In genomic region chr19:19327672-19328071, GRCh38 we compare ENCODE assay signal across 26 cellular contexts. TPM values are rescaled to one million over a fixed set of nuclear protein-coding genes. Genes with fewer than 3 reads are reported as not detected.
A peak's percentile ranks its signal among the peaks of the same experiment; 100 is the strongest.
DNase-seq lines count a peak whose midpoint lies in the region; ATAC-seq and TF ChIP-seq lines count a peak whose summit lies in the region.
"Had no signal": no experiment of that assay in that cellular context is flagged by ENCODE, and none has a peak within 500 bp of the region (broad histone marks: within the 10 kb centered on the region; RNA-seq: fewer than 3 reads in every experiment).

No MANE protein-coding gene starts in this region.

- peaks cover 37% of the 10 kb centered on the region for H3K4me1 Mint-ChIP-seq in activated naive CD8-positive, alpha-beta T cell (ENCODE audit: low read depth)
- H3K4me1 Mint-ChIP-seq in activated naive CD8-positive, alpha-beta T cell treated with anti-CD3 and anti-CD28 coated beads, Interleukin-2, amount 50 U/mL, for 24 hours, result peaks cover 25% of the 10 kb centered on the region
- peaks cover 25% of the 10 kb centered on the region for H3K4me1 Mint-ChIP-seq in activated naive CD8-positive, alpha-beta T cell treated with anti-CD3 and anti-CD28 coated beads for 36 hours
- no peaks in the 10 kb centered on the region for H3K4me1 Mint-ChIP-seq in progenitor cell of endocrine pancreas (ENCODE audit: low read depth)

- H3K4me1 ChIP-seq in neutrophil (ENCODE audit: control insufficient read depth in 1 of 2, insufficient read depth in 1 of 2, low read depth in 1 of 2, low read length in 1 of 2) (peaks cover 58 to 67% of the 10 kb centered on the region in 2 experiments), right lobe of liver (peaks cover 0 to under 1% (median 0%) of the 10 kb centered on the region in 4 donors)
- H3K4me1 ChIP-seq: Caco-2, HAP-1, SJSA1 had no signal

- H3K4me3 ChIP-seq in neutrophil (ENCODE audit: low read depth in 1 of 2, low read length in 1 of 2), result peak overlapping the region in 1 of 2 experiments; percentile 56
- H3K4me3 ChIP-seq in right lobe of liver, result no peak overlapping the region
- H3K4me3 ChIP-seq: HAP-1, MG63, PC-9, SJSA1 had no signal

- H3K27ac ChIP-seq in neutrophil (peak overlapping the region; percentile 91), right lobe of liver (no peak overlapping the region)
- H3K27ac ChIP-seq: PC-9, SJSA1 had no signal

- TF ChIP-seq POLR2A in right lobe of liver (IDR thresholded peaks at IDR 0.05), result no peak

- TF ChIP-seq CTCF in neutrophil (IDR thresholded peaks at IDR 0.05), result no peak
- TF ChIP-seq CTCF in progenitor cell of endocrine pancreas (IDR thresholded peaks at IDR 0.05; ENCODE audit: unreplicated experiment), result no peak
- TF ChIP-seq CTCF in right lobe of liver (IDR thresholded peaks at IDR 0.05), result no peak

- no peak overlapping the region for H3K4me3 Mint-ChIP-seq in activated naive CD8-positive, alpha-beta T cell
- no peak overlapping the region for H3K4me3 Mint-ChIP-seq in activated naive CD8-positive, alpha-beta T cell treated with anti-CD3 and anti-CD28 coated beads, Interleukin-2, amount 50 U/mL, for 24 hours
- no peak overlapping the region for H3K4me3 Mint-ChIP-seq in activated naive CD8-positive, alpha-beta T cell treated with anti-CD3 and anti-CD28 coated beads for 36 hours
- no peak overlapping the region for H3K4me3 Mint-ChIP-seq in progenitor cell of endocrine pancreas (ENCODE audit: low read depth)
- H3K4me3 Mint-ChIP-seq: CD4-positive, alpha-beta memory T cell; HFFc6 had no signal

- peaks cover 51% of the 10 kb centered on the region for H3K36me3 ChIP-seq in neutrophil
- H3K36me3 ChIP-seq in right lobe of liver, result peaks cover 0 to 48% (median 12%) of the 10 kb centered on the region in 4 donors

- H3K27me3 ChIP-seq in neutrophil (no peaks in the 10 kb centered on the region), right lobe of liver (no peaks in the 10 kb centered on the region)
- H3K27me3 ChIP-seq: MG63, SJSA1 had no signal

- intact Hi-C loops in right lobe of liver (cut with DNase I), result no loop called here

- peak overlapping the region; percentile 35 for H3K27ac Mint-ChIP-seq in activated naive CD8-positive, alpha-beta T cell
- H3K27ac Mint-ChIP-seq in activated naive CD8-positive, alpha-beta T cell treated with anti-CD3 and anti-CD28 coated beads, Interleukin-2, amount 50 U/mL, for 24 hours, result no peak overlapping the region
- peak overlapping the region; percentile 5 for H3K27ac Mint-ChIP-seq in activated naive CD8-positive, alpha-beta T cell treated with anti-CD3 and anti-CD28 coated beads for 36 hours
- H3K27ac Mint-ChIP-seq in progenitor cell of endocrine pancreas, result no peak overlapping the region
- H3K27ac Mint-ChIP-seq: HFFc6 had no signal

- 92% methylated on average over 6 of the region's 8 CpGs for WGBS in right lobe of liver (ENCODE audit: insufficient coverage, low coverage, low lambda C conversion rate, missing lambda C conversion rate)

- H3K36me3 Mint-ChIP-seq in activated naive CD8-positive, alpha-beta T cell, result no peaks in the 10 kb centered on the region
- H3K36me3 Mint-ChIP-seq in activated naive CD8-positive, alpha-beta T cell treated with anti-CD3 and anti-CD28 coated beads, Interleukin-2, amount 50 U/mL, for 24 hours (ENCODE audit: low read depth), result peaks cover 32% of the 10 kb centered on the region
- H3K36me3 Mint-ChIP-seq in activated naive CD8-positive, alpha-beta T cell treated with anti-CD3 and anti-CD28 coated beads for 36 hours, result peaks cover 18% of the 10 kb centered on the region
- H3K36me3 Mint-ChIP-seq in progenitor cell of endocrine pancreas (ENCODE audit: insufficient read depth), result peaks cover 25% of the 10 kb centered on the region

- DNase-seq in activated naive CD8-positive, alpha-beta T cell treated with anti-CD3 and anti-CD28 coated beads, Interleukin-2, amount 50 U/mL, for 24 hours, result no peak
- no peak for DNase-seq in activated naive CD8-positive, alpha-beta T cell treated with anti-CD3 and anti-CD28 coated beads for 36 hours
- DNase-seq in progenitor cell of endocrine pancreas (ENCODE audit: low spot score, unreplicated experiment) (no peak), right lobe of liver (no peak), mucosa of gallbladder (ENCODE audit: low spot score) (no peak)
- DNase-seq: Caco-2; CD4-positive, alpha-beta memory T cell; DMS79; EL; GDM1; GOT3; HFFc6; KBM-7; MG63; NCI-H2029; NCI-H446; NCI-H524 treated with DMSO at 0.1 percent for 48 hours; NCI-H774; PC-9; Right ventricle myocardium superior had no signal

- H3K27me3 Mint-ChIP-seq in activated naive CD8-positive, alpha-beta T cell, result no peaks in the 10 kb centered on the region
- no peaks in the 10 kb centered on the region for H3K27me3 Mint-ChIP-seq in activated naive CD8-positive, alpha-beta T cell treated with anti-CD3 and anti-CD28 coated beads, Interleukin-2, amount 50 U/mL, for 24 hours
- no peaks in the 10 kb centered on the region for H3K27me3 Mint-ChIP-seq in activated naive CD8-positive, alpha-beta T cell treated with anti-CD3 and anti-CD28 coated beads for 36 hours
- no peaks in the 10 kb centered on the region for H3K27me3 Mint-ChIP-seq in progenitor cell of endocrine pancreas
- H3K27me3 Mint-ChIP-seq: CD4-positive, alpha-beta memory T cell had no signal

- no peaks in the 10 kb centered on the region for H3K9me3 ChIP-seq in neutrophil
- no peaks in the 10 kb centered on the region for H3K9me3 ChIP-seq in right lobe of liver
- H3K9me3 ChIP-seq: Caco-2, HAP-1, MG63, SJSA1 had no signal

- no peaks in the 10 kb centered on the region for H3K9me3 Mint-ChIP-seq in activated naive CD8-positive, alpha-beta T cell (ENCODE audit: low read depth)
- no peaks in the 10 kb centered on the region for H3K9me3 Mint-ChIP-seq in activated naive CD8-positive, alpha-beta T cell treated with anti-CD3 and anti-CD28 coated beads, Interleukin-2, amount 50 U/mL, for 24 hours
- H3K9me3 Mint-ChIP-seq in activated naive CD8-positive, alpha-beta T cell treated with anti-CD3 and anti-CD28 coated beads for 36 hours, result no peaks in the 10 kb centered on the region
- H3K9me3 Mint-ChIP-seq in progenitor cell of endocrine pancreas (ENCODE audit: low read depth), result no peaks in the 10 kb centered on the region
- H3K9me3 Mint-ChIP-seq: CD4-positive, alpha-beta memory T cell; HFFc6 had no signal

- ATAC-seq in activated naive CD8-positive, alpha-beta T cell treated with anti-CD3 and anti-CD28 coated beads, Interleukin-2, amount 50 U/mL, for 24 hours, result no peak
- ATAC-seq in right lobe of liver, result no peak

RNA-seq across cellular contexts. Expression of gene MAU2, which starts 7.0 kb away (rescaled TPM):
- total RNA-seq in activated naive CD8-positive, alpha-beta T cell treated with anti-CD3 and anti-CD28 coated beads for 36 hours, result 10 to 100 TPM; 39.5 to 39.9 TPM
- total RNA-seq in progenitor cell of endocrine pancreas (91.9 and 98.5 TPM in 2 replicates), right lobe of liver (10 to 100 TPM; 10.4 to 30.4 (median 19.3) TPM), mucosa of gallbladder (70.1 TPM)

RNA-seq across cellular contexts. Expression of gene SUGP1, which starts 7.4 kb away (rescaled TPM):
- total RNA-seq in activated naive CD8-positive, alpha-beta T cell treated with anti-CD3 and anti-CD28 coated beads for 36 hours, result 10 to 100 TPM; 58.2 to 59.4 TPM
- total RNA-seq in progenitor cell of endocrine pancreas, result 86.0 and 95.6 TPM in 2 replicates
- total RNA-seq in right lobe of liver, result 10 to 100 TPM; 19.7 to 25.9 (median 23.6) TPM
- 53.1 TPM for total RNA-seq in mucosa of gallbladder

RNA-seq across cellular contexts. Expression of gene TM6SF2, which starts 54.6 kb away (rescaled TPM):
- total RNA-seq in activated naive CD8-positive, alpha-beta T cell treated with anti-CD3 and anti-CD28 coated beads for 36 hours, result not detected
- total RNA-seq in progenitor cell of endocrine pancreas (4.9 and 7.6 TPM in 2 replicates), right lobe of liver (10 to 100 TPM; 10.9 to 64.1 (median 25.3) TPM), mucosa of gallbladder (1.8 TPM)
- total RNA-seq: A172; CD4-positive, alpha-beta memory T cell; PC-9; RPMI7951 had no signal

Comparison
In these comparisons a context has a peak if more than half of its experiments do, and no peak if none do; other contexts are left out.
1. H3K27ac Mint-ChIP-seq: peak in activated naive CD8-positive, alpha-beta T cell (single experiment) and activated naive CD8-positive, alpha-beta T cell treated with anti-CD3 and anti-CD28 coated beads for 36 hours (single experiment); none in activated naive CD8-positive, alpha-beta T cell treated with anti-CD3 and anti-CD28 coated beads, Interleukin-2, amount 50 U/mL, for 24 hours (single experiment) and progenitor cell of endocrine pancreas (single experiment).